In the genomic region with DNA sequence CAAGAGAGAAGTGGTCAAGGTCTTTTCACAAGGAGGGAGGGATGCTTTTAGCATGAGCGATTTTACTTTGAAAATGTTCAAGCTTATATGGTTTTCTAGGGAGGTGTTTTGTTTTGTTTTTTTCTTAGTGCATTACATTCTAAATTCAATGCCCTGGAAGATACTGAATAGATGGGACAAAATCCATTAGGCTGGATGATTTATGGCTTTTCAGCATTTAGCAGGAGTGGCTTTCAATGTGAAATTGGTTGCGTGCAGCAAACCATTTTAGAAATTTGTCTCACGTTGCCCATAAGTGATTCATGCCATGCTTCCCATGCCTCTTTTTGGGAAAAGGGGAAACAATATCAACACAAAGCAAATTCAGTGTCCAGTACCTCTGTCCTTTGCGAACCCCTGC, we compare ENCODE assay signal across 15 cellular contexts.
DNase-seq lines count a peak whose midpoint lies in the region; ATAC-seq and TF ChIP-seq lines count a peak whose summit lies in the region.
"Had no signal": no experiment of that assay in that cellular context is flagged by ENCODE, and none has a peak within 500 bp of the region (broad histone marks: within the 10 kb centered on the region; RNA-seq: fewer than 3 reads in every experiment).

No MANE protein-coding gene starts in this region.

- H3K36me3 ChIP-seq in breast epithelium = no peaks in the 10 kb centered on the region
- no peaks in the 10 kb centered on the region for H3K36me3 ChIP-seq in ovary
- no peaks in the 10 kb centered on the region for H3K36me3 ChIP-seq in Peyer's patch

- TF ChIP-seq CTCF in breast epithelium (IDR thresholded peaks at IDR 0.05) = no peak
- TF ChIP-seq CTCF in ovary (IDR thresholded peaks at IDR 0.05) = no peak
- TF ChIP-seq CTCF in Peyer's patch (IDR thresholded peaks at IDR 0.05) = no peak

- no peak for ATAC-seq in HG03108 (IDR thresholded peaks at IDR 0.05; ENCODE audit: unreplicated experiment)
- ATAC-seq: activated T-cell treated with anti-CD3 and anti-CD28 coated beads, Interleukin-2, amount 50 U/mL, for 4 hours had no signal

- H3K27ac ChIP-seq in breast epithelium (peak overlapping the region; percentile 63 to 88), ovary (peak overlapping the region; percentile 43), Peyer's patch (no peak overlapping the region)

- no peaks in the 10 kb centered on the region for H3K27me3 ChIP-seq in breast epithelium
- no peaks in the 10 kb centered on the region for H3K27me3 ChIP-seq in ovary
- H3K27me3 ChIP-seq in Peyer's patch = no peaks in the 10 kb centered on the region

- H3K4me3 ChIP-seq in breast epithelium (peak overlapping the region in 2 of 3 donors; percentile 21 to 55), ovary (no peak overlapping the region), Peyer's patch (no peak overlapping the region)
- H3K4me3 ChIP-seq: smooth muscle cell had no signal

- intact Hi-C loops in breast epithelium (cut with DNase I; ENCODE audit: low total_unique reads) = no loop called here
- intact Hi-C loops in ovary (cut with DNase I) = no loop called here

- TF ChIP-seq POLR2A in breast epithelium (IDR thresholded peaks at IDR 0.05) (no peak), ovary (IDR thresholded peaks at IDR 0.05) (no peak), Peyer's patch (IDR thresholded peaks at IDR 0.05) (no peak)

- DNase-seq in AG08395 (ENCODE audit: low spot score) (peak; percentile 35), NCI-H128 (lab: John Stamatoyannopoulos, UW; ENCODE audit: unreplicated experiment) (peak; percentile 26), breast epithelium (ENCODE audit: low spot score in 2 of 2) (no peak), ovary (no peak), NCI-H774 (lab: John Stamatoyannopoulos, UW) (no peak), Peyer's patch (no peak)
- no peak for DNase-seq in activated CD4-positive, CD25-positive, alpha-beta regulatory T cell (lab: John Stamatoyannopoulos, UW)
- DNase-seq: activated naive CD8-positive, alpha-beta T cell treated with anti-CD3 and anti-CD28 coated beads, Interleukin-2, amount 10 ng/mL, durations not matched to agents 7 days and 5 days; activated T-cell treated with anti-CD3 and anti-CD28 coated beads, Interleukin-2, amount 50 U/mL, for 4 hours; cerebellar nuclear complex; COR-L47; NCI-H1048; SK-N-SH had no signal

- WGBS in ovary, 3 donors = 81 to 88% (median 81%) methylated on average over 4 of the region's 4 CpGs

- TF ChIP-seq EP300 in ovary (IDR thresholded peaks at IDR 0.05) = no peak

- H3K9me3 ChIP-seq in breast epithelium = no peaks in the 10 kb centered on the region
- no peaks in the 10 kb centered on the region for H3K9me3 ChIP-seq in ovary
- no peaks in the 10 kb centered on the region for H3K9me3 ChIP-seq in Peyer's patch
- H3K9me3 ChIP-seq: SK-N-SH had no signal

- H3K4me1 ChIP-seq in breast epithelium (no peaks in the 10 kb centered on the region), ovary (ENCODE audit: insufficient read depth) (peaks cover 15% of the 10 kb centered on the region), Peyer's patch (peaks cover 0 to 6% (median 0%) of the 10 kb centered on the region in 4 donors)

Comparison
In these comparisons a context has a peak if more than half of its experiments do, and no peak if none do; other contexts are left out.
1. DNase-seq: peak in AG08395 (single experiment) and NCI-H128 (single experiment); none in breast epithelium (0 of 2), ovary (0 of 5), activated CD4-positive, CD25-positive, alpha-beta regulatory T cell (0 of 4), NCI-H774 (single experiment) and Peyer's patch (0 of 3).
2. H3K27ac ChIP-seq: peak in breast epithelium (2 of 2) and ovary (2 of 2); none in Peyer's patch (0 of 4).
3. H3K4me3 ChIP-seq: peak in breast epithelium (2 of 3); none in ovary (single experiment) and Peyer's patch (0 of 4).